ENCODE assay signal across 19 cellular contexts in the genomic region with DNA sequence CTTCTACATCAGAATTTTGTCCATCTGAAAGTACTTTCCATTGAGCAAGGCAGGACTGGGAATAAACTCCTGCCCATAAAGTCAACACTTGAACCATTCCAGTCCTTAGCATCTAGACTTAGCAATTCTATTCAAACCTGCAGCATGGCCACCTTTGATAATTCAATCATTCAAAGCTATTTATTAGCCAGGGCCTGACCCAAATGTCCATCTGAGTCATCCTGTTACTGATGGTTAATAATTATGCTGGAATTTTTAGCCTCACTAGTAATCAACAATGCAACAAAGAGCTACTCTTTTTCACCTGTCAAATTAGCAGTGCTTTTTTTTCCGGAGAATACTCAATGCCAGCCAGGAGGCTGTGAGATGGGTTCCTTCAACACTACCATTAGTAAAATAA.
DNase-seq lines count a peak whose midpoint lies in the region; ATAC-seq, FAIRE-seq and TF ChIP-seq lines count a peak whose summit lies in the region.
"Had no signal": no experiment of that assay in that cellular context is flagged by ENCODE, and none has a peak within 500 bp of the region (broad histone marks: within the 10 kb centered on the region; RNA-seq: fewer than 3 reads in every experiment).

No MANE protein-coding gene starts in this region.

- TF ChIP-seq CTCF in endothelial cell of umbilical vein (IDR thresholded peaks at IDR 0.05; ENCODE audit: extremely low read depth in 1 of 2, insufficient read depth in 1 of 2, low read depth in 1 of 2, low read length in 2 of 2): no peak

- H3K4me3 ChIP-seq in endothelial cell of umbilical vein (replicated peaks in 1 of 3; ENCODE audit: insufficient read depth in 1 of 3, low read depth in 1 of 3, low read length in 3 of 3): no peak overlapping the region

- H3K27me3 ChIP-seq in endothelial cell of umbilical vein (ENCODE audit: control insufficient read depth in 2 of 2, insufficient read depth in 2 of 2, low read length in 2 of 2): no peaks in the 10 kb centered on the region

- H3K36me3 ChIP-seq in endothelial cell of umbilical vein (ENCODE audit: control insufficient read depth in 2 of 2, extremely low read depth in 1 of 2, insufficient read depth in 2 of 2, low read length in 2 of 2): no peaks in the 10 kb centered on the region

- H3K79me2 ChIP-seq in endothelial cell of umbilical vein (ENCODE audit: control insufficient read depth, insufficient read depth, low read length): no peaks in the 10 kb centered on the region

- no peak for TF ChIP-seq POLR2A in endothelial cell of umbilical vein (IDR thresholded peaks at IDR 0.05; ENCODE audit: low read depth, low read length)

- no TSS peak for BruUV-seq in endothelial cell of umbilical vein (replicated peaks; lab: Mats Ljungman, UMichigan)

- DNase-seq in endothelial cell of umbilical vein (ENCODE audit: low read depth, low spot score) (no peak), renal cortical epithelial cell (ENCODE audit: low read depth) (peak; percentile 97), substantia nigra (lab: John Stamatoyannopoulos, UW) (no peak), NCI-H1436 treated with DMSO at 0.1 percent for 48 hours (lab: John Stamatoyannopoulos, UW) (no peak)
- DNase-seq in stimulated activated CD4-positive, alpha-beta T cell treated with anti-CD3 and anti-CD28 coated beads, Interleukin-1b, Interleukin-23, amount 100 ng/mL, for 48 hours: no peak
- DNase-seq: activated CD4-positive, alpha-beta T cell treated with anti-CD3 and anti-CD28 coated beads for 48 hours; activated naive CD4-positive, alpha-beta T cell; NCI-H2107; NCI-H748 treated with DMSO at 0.1 percent for 48 hours; occipital lobe; SK-N-SH; stimulated activated CD4-positive, alpha-beta T cell treated with anti-CD3 and anti-CD28 coated beads, Interleukin-4, amount 100 ng/mL, for 4 hours had no signal

- peaks cover 4% of the 10 kb centered on the region for H3K4me1 ChIP-seq in endothelial cell of umbilical vein (ENCODE audit: control insufficient read depth, extremely low read depth, insufficient read depth, low read length)

- H3K9ac ChIP-seq in endothelial cell of umbilical vein (replicated peaks; ENCODE audit: extremely low read depth, insufficient read depth, low read length): no peak overlapping the region
- H3K9ac ChIP-seq: SK-N-SH had no signal

- ATAC-seq in GM19463 (IDR thresholded peaks at IDR 0.05; ENCODE audit: unreplicated experiment) (peak; percentile 59), HG03159 (IDR thresholded peaks at IDR 0.05; ENCODE audit: unreplicated experiment) (peak; percentile 59)
- ATAC-seq: esophagus mucosa, Panc1 had no signal

- H2AFZ ChIP-seq in endothelial cell of umbilical vein (ENCODE audit: low read depth, low read length): no peak overlapping the region

- H3K4me2 ChIP-seq in endothelial cell of umbilical vein (ENCODE audit: insufficient read depth, low read length): no peak overlapping the region
- H3K4me2 ChIP-seq: SK-N-SH had no signal

- peak; percentile 15 for FAIRE-seq in endothelial cell of umbilical vein (lab: Jason Lieb, UNC)
- FAIRE-seq: D721Med, G401.6, GM12892 had no signal

- no peaks in the 10 kb centered on the region for H3K9me1 ChIP-seq in endothelial cell of umbilical vein (replicated peaks; ENCODE audit: control insufficient read depth, extremely low read depth, insufficient read depth, low read length)

- intact Hi-C loops in endothelial cell of umbilical vein (cut with micrococcal nuclease): no loop called here

- no peaks in the 10 kb centered on the region for H3K9me3 ChIP-seq in endothelial cell of umbilical vein (replicated peaks; ENCODE audit: control insufficient read depth, insufficient read depth, low read length)
- H3K9me3 ChIP-seq: SK-N-SH had no signal

- dilution Hi-C loops in endothelial cell of umbilical vein (cut with MboI; ENCODE audit: extremely low pct_ligation_motif_present, low sequenced_read_pairs): no loop called here

- CTCF ChIA-PET in endothelial cell of umbilical vein (lab: Charles Lee): interaction anchor here (0.8 to 4.7 kb wide), 4 partner anchors 10 to 51 kb away, joined by 3 to 26 read pairs (median 8); no protein-coding TSS in a partner anchor

- no peaks in the 10 kb centered on the region for H4K20me1 ChIP-seq in endothelial cell of umbilical vein (replicated peaks; ENCODE audit: control insufficient read depth, extremely low read depth, insufficient read depth, low read length)

- H3K27ac ChIP-seq in endothelial cell of umbilical vein (ENCODE audit: insufficient read depth, low read depth, low read length): no peak overlapping the region
- no peak overlapping the region for H3K27ac ChIP-seq in substantia nigra (ENCODE audit: low read depth, low read length, poor library complexity, severe bottlenecking)

- POLR2A ChIA-PET in endothelial cell of umbilical vein (lab: Charles Lee): no interaction called here

TF ChIP-seq in endothelial cell of umbilical vein, 7 proteins besides CTCF, POLR2A, EP300 and RAD21:
- no peak for TF ChIP-seq GATA2 (IDR thresholded peaks at IDR 0.05; ENCODE audit: insufficient read depth, insufficient read length, low read depth, low read length)
- TF ChIP-seq FOS (IDR thresholded peaks at IDR 0.05; ENCODE audit: borderline replicate concordance, insufficient read depth, low read length): no peak
- TF ChIP-seq, protein P1, sequence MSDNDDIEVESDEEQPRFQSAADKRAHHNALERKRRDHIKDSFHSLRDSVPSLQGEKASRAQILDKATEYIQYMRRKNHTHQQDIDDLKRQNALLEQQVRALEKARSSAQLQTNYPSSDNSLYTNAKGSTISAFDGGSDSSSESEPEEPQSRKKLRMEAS (IDR thresholded peaks at IDR 0.05; ENCODE audit: insufficient read depth, insufficient read length): no peak
- no peak for TF ChIP-seq POLR2AphosphoS5 (IDR thresholded peaks at IDR 0.05; ENCODE audit: insufficient read depth, low read depth, low read length)
- no peak for TF ChIP-seq MYC (IDR thresholded peaks at IDR 0.05; ENCODE audit: low read depth, low read length)
- no peak for TF ChIP-seq JUN (IDR thresholded peaks at IDR 0.05; ENCODE audit: borderline replicate concordance, insufficient read depth, insufficient read length, low read depth)
- no peak for TF ChIP-seq EZH2 (IDR thresholded peaks at IDR 0.05; ENCODE audit: borderline replicate concordance, low read depth, low read length, severe bottlenecking)
